ENCODE assay signal across 10 cellular contexts in genomic region chr17:31525801-31526549, GRCh38.
DNase-seq lines count a peak whose midpoint lies in the region; TF ChIP-seq lines count a peak whose summit lies in the region.
"Had no signal": no experiment of that assay in that cellular context is flagged by ENCODE, and none has a peak within 500 bp of the region (broad histone marks: within the 10 kb centered on the region; RNA-seq: fewer than 3 reads in every experiment).

No MANE protein-coding gene starts in this region.

- H3K36me3 ChIP-seq in GM06990 (ENCODE audit: control insufficient read depth, insufficient read depth, low read length) (no peaks in the 10 kb centered on the region; the same call in none of the 2 replicates), brain microvascular endothelial cell (replicated peaks) (no peaks in the 10 kb centered on the region)

- intact Hi-C loops in CD14-positive monocyte (cut with micrococcal nuclease), result loop anchor here (1.0 to 2.0 kb wide), 3 partner anchors 89 to 317 kb away; no protein-coding TSS in a partner anchor

- H3K9me3 Mint-ChIP-seq in neural crest cell (no peaks in the 10 kb centered on the region), CD14-positive monocyte (peaks cover 0 to 14% (median 7%) of the 10 kb centered on the region in 7 donors)
- H3K9me3 Mint-ChIP-seq: immature natural killer cell, T-cell had no signal

- H3K4me3 ChIP-seq in GM06990 (replicated peaks; ENCODE audit: low read depth, low read length) (no peak overlapping the region), brain microvascular endothelial cell (ENCODE audit: low read depth, low read length) (no peak overlapping the region)

- TF ChIP-seq CTCF in GM06990 (IDR thresholded peaks at IDR 0.05; ENCODE audit: insufficient read depth, low read length, poor library complexity, severe bottlenecking), result peak; percentile 70
- peak; percentile 68 for TF ChIP-seq CTCF in brain microvascular endothelial cell (IDR thresholded peaks at IDR 0.05; ENCODE audit: low read depth, low read length, missing control alignments)
- TF ChIP-seq CTCF in neural crest cell (conservative IDR thresholded peaks at IDR 0.05), result peak; percentile 40
- no peak for TF ChIP-seq CTCF in CD14-positive monocyte (IDR thresholded peaks at IDR 0.05)

- H3K4me1 Mint-ChIP-seq in neural crest cell, result no peaks in the 10 kb centered on the region
- H3K4me1 Mint-ChIP-seq in CD14-positive monocyte, result peaks cover 3% of the 10 kb centered on the region
- H3K4me1 Mint-ChIP-seq: immature natural killer cell had no signal

- H3K36me3 Mint-ChIP-seq in neural crest cell (ENCODE audit: low read depth) (no peaks in the 10 kb centered on the region), CD14-positive monocyte (peaks cover 56 to 68% of the 10 kb centered on the region in 2 donors)

- in situ Hi-C loops in brain microvascular endothelial cell (cut with HindIII; ENCODE audit: low pct_ligation_motif_present, low sequenced_read_pairs), result no loop called here

- no peak for DNase-seq in GM06990 (ENCODE audit: extremely low read depth, insufficient read length)
- DNase-seq in HuH-7 (ENCODE audit: low spot score), result peak; percentile 56
- DNase-seq in brain microvascular endothelial cell, result no peak
- peak; percentile 26 for DNase-seq in neural crest cell (ENCODE audit: low read depth, low spot score)
- DNase-seq in H4 (ENCODE audit: low spot score), result no peak
- no peak for DNase-seq in NCI-H748 treated with DMSO at 0.1 percent for 48 hours (lab: John Stamatoyannopoulos, UW)
- DNase-seq in NCI-H2107 (lab: John Stamatoyannopoulos, UW), result no peak
- no peak for DNase-seq in CD14-positive monocyte (ENCODE audit: low spot score)

- H3K27ac Mint-ChIP-seq in neural crest cell (ENCODE audit: unreplicated experiment) (no peak overlapping the region), CD14-positive monocyte (no peak overlapping the region)
- H3K27ac Mint-ChIP-seq: T-cell had no signal

- no peaks in the 10 kb centered on the region for H3K27me3 Mint-ChIP-seq in neural crest cell (ENCODE audit: low read depth)
- H3K27me3 Mint-ChIP-seq in CD14-positive monocyte (ENCODE audit: low read depth in 3 of 3), result peaks cover 0 to 3% (median 0%) of the 10 kb centered on the region in 3 donors
- H3K27me3 Mint-ChIP-seq: T-cell had no signal

- H3K27me3 ChIP-seq in GM06990 (replicated peaks; ENCODE audit: control insufficient read depth, insufficient read depth, low read length) (no peaks in the 10 kb centered on the region), brain microvascular endothelial cell (replicated peaks) (no peaks in the 10 kb centered on the region)

- no peak overlapping the region for H3K27ac ChIP-seq in brain microvascular endothelial cell

- H3K4me3 Mint-ChIP-seq in neural crest cell (no peak overlapping the region), CD14-positive monocyte (no peak overlapping the region)
- H3K4me3 Mint-ChIP-seq: immature natural killer cell, T-cell had no signal

Comparison
In these comparisons a context has a peak if more than half of its experiments do, and no peak if none do; other contexts are left out.
1. DNase-seq: peak in HuH-7 (single experiment) and neural crest cell (single experiment); none in GM06990 (single experiment), brain microvascular endothelial cell (single experiment), H4 (single experiment), NCI-H748 treated with DMSO at 0.1 percent for 48 hours (single experiment), NCI-H2107 (single experiment) and CD14-positive monocyte (single experiment).